In the genomic region with DNA sequence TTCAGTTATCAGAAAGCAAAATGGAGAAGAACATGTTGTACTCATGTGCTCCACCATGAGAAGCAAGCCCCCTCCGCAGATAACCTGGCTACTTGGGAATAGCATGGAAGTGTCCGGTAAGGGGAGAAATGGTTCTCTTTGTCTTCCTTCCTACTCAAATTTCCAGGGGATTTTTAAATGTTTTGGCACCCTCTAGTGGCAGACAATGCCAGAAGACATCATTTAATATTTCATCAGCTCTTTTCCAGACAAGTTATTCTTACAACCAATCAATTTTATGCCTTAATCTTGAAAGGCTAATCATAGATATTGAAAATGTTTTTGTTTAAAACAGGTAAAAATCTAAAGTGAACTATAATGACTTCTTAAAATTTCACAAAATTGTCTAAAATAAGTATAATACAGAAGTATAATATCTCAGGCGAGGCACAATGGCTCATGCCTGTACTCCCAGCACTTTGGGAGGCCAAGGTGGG, we compare ENCODE assay signal across 8 cellular contexts. TPM values are rescaled to one million over a fixed set of nuclear protein-coding genes. Genes with fewer than 3 reads are reported as not detected.
DNase-seq lines count a peak whose midpoint lies in the region; ATAC-seq and TF ChIP-seq lines count a peak whose summit lies in the region.

No MANE protein-coding gene starts in this region.

- peak overlapping the region; percentile 20 for H3K4me2 ChIP-seq in PC-9

- POLR2A ChIA-PET in PC-9 (lab: Charles Lee; ENCODE audit: unreplicated experiment), result interaction anchor here (0.6 to 0.7 kb wide), 2 partner anchors 328 to 407 kb away, joined by 3 to 7 read pairs; no protein-coding TSS in a partner anchor

- peak overlapping the region; percentile 27; the same call in 1 of the 2 replicates for H2AFZ ChIP-seq in PC-9

- peak; percentile 15 for DNase-seq in activated CD4-positive, CD25-positive, alpha-beta regulatory T cell treated with anti-CD3 and anti-CD28 coated beads, Interleukin-2, amount 50 U/mL, for 16 hours (ENCODE audit: low read depth, low spot score)
- DNase-seq in activated CD4-positive, CD25-positive, alpha-beta regulatory T cell treated with anti-CD3 and anti-CD28 coated beads, Interleukin-2, amount 50 U/mL, for 72 hours, result no peak
- DNase-seq in PC-9 (peak; percentile 45 to 69), adrenal gland (peak; percentile 36 to 79 (median 61)), hepatic stellate cell (ENCODE audit: low spot score) (peak; percentile 48), skeletal muscle cell (ENCODE audit: low read depth) (peak; percentile 49)

- no peaks in the 10 kb centered on the region for H3K79me2 ChIP-seq in PC-9 (ENCODE audit: low read depth)

- BruUV-seq in PC-9 (replicated peaks; lab: Mats Ljungman, UMichigan), result no TSS peak

- H3K27ac ChIP-seq in PC-9, result peak overlapping the region; percentile 100
- H3K27ac ChIP-seq in adrenal gland, result no peak overlapping the region

- H3K27me3 ChIP-seq in PC-9 (ENCODE audit: insufficient read depth, low read depth) (no peaks in the 10 kb centered on the region), adrenal gland (no peaks in the 10 kb centered on the region)

- TF ChIP-seq CTCF in LNCAP (IDR thresholded peaks at IDR 0.05) (peak; percentile 78), PC-9 (conservative IDR thresholded peaks at IDR 0.05) (peak; percentile 90), adrenal gland (IDR thresholded peaks at IDR 0.05) (peak; percentile 74 to 82 (median 80))

- no peak for TF ChIP-seq POLR2A in adrenal gland (IDR thresholded peaks at IDR 0.05)

- intact Hi-C loops in PC-9 (cut with micrococcal nuclease; ENCODE audit: unreplicated experiment), result loop anchor here (1.0 to 2.0 kb wide), 5 partner anchors 39 to 274 kb away; no protein-coding TSS in a partner anchor
- intact Hi-C loops in adrenal gland (cut with DNase I), result loop anchor here (5.0 to 10.0 kb wide), 5 partner anchors 49 to 277 kb away; no protein-coding TSS in a partner anchor

- no peaks in the 10 kb centered on the region for H3K9me2 ChIP-seq in PC-9 (ENCODE audit: insufficient read depth)

- CTCF ChIA-PET in PC-9 (lab: Charles Lee), result interaction anchor here (0.6 to 2.9 kb wide), 8 partner anchors 10 to 1120 kb away, joined by 3 to 20 read pairs (median 3); no protein-coding TSS in a partner anchor

- no peak for ATAC-seq in GM21737 (IDR thresholded peaks at IDR 0.05; ENCODE audit: unreplicated experiment)

- H3K4me3 ChIP-seq in PC-9, result no peak overlapping the region
- H3K4me3 ChIP-seq in adrenal gland, result no peak overlapping the region
- H3K4me3 ChIP-seq in skeletal muscle cell (ENCODE audit: low read depth, low read length), result no peak overlapping the region

- 27 to 35% (median 34%) methylated on average over 3 of the region's 3 CpGs for WGBS in adrenal gland, 4 donors

- H3K4me1 ChIP-seq in PC-9 (replicated peaks; ENCODE audit: insufficient read depth) (peaks cover 57% of the 10 kb centered on the region), adrenal gland (replicated peaks in 1 of 2) (no peaks in the 10 kb centered on the region)

- no peaks in the 10 kb centered on the region for H3K9me3 ChIP-seq in PC-9 (ENCODE audit: insufficient read depth, low read depth)
- H3K9me3 ChIP-seq in adrenal gland (replicated peaks in 1 of 3), result no peaks in the 10 kb centered on the region

- H4K20me1 ChIP-seq in PC-9 (ENCODE audit: insufficient read depth), result no peaks in the 10 kb centered on the region

- H3F3A ChIP-seq in PC-9 (ENCODE audit: insufficient read depth, low read depth), result peaks cover 25% of the 10 kb centered on the region

- H3K36me3 ChIP-seq in PC-9 (ENCODE audit: low read depth), result no peaks in the 10 kb centered on the region
- no peaks in the 10 kb centered on the region for H3K36me3 ChIP-seq in adrenal gland (replicated peaks in 1 of 2)

RNA-seq across cellular contexts. Expression of a gene that starts 15.7 kb away (rescaled TPM):
- total RNA-seq in PC-9 (2021) (not detected in 2 replicates), adrenal gland (under 1 TPM in 6 of 8 donors, not detected in 2; 0.16 to 0.88 (median 0.47) TPM)
- polyA plus RNA-seq in adrenal gland, result 1 to 10 TPM in 1 of 3 donors, under 1 TPM in 2; 0.09 to 2.2 (median 0.13) TPM

RNA-seq across cellular contexts. Expression of a gene that starts 28.6 kb away (rescaled TPM):
- total RNA-seq in PC-9 (2021), result 4.6 and 6.2 TPM in 2 replicates
- 1 to 10 TPM in 6 of 8 donors, under 1 TPM in 2; 0.95 to 6.8 (median 1.9) TPM for total RNA-seq in adrenal gland
- 1 to 10 TPM in 2 of 3 donors, under 1 TPM in 1; 0.84 to 2.3 (median 1.6) TPM for polyA plus RNA-seq in adrenal gland
